In the genomic region with DNA sequence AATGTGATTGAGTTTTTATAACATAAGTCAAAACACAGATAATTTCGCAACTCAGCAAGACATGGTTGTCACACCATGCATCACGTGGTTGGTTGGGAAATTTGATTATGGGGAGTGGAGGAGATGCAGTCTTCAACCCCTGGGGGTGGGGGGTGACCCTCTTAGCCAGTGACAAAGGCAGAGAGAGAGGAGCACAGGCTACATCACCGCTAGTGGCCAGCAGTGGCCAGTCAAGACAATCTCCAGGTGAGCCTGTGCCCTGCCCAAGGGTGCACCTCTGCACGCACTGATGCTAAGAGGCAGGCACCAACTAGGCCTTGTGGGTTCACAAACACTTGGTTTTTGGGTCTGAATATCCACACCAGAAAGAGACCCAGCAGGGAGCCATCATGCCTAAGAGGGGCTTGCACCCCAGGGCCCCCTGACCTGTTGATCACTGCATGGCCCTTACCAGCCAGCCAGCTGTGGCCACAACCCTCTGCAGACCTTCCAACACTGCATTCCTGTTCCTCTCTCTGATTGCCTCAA, we compare ENCODE assay signal across 25 cellular contexts.
"Had no signal": no experiment of that assay in that cellular context is flagged by ENCODE, and none has a peak within 500 bp of the region (broad histone marks: within the 10 kb centered on the region; RNA-seq: fewer than 3 reads in every experiment).

No MANE protein-coding gene starts in this region.

- H3K4me2 ChIP-seq: SK-N-SH had no signal

- H3K9ac ChIP-seq: SK-N-SH had no signal

- H3K9me3 ChIP-seq: adrenal gland, SJCRH30, SK-N-SH had no signal

- H3K4me3 ChIP-seq: adrenal gland, SJCRH30 had no signal

- H3K36me3 ChIP-seq: adrenal gland, SJCRH30, WERI-Rb-1 had no signal

- H3K27me3 ChIP-seq: adrenal gland, SJCRH30 had no signal

- DNase-seq: activated CD4-positive, alpha-beta T cell treated with anti-CD3 and anti-CD28 coated beads for 4 hours; activated CD8-positive, alpha-beta memory T cell treated with anti-CD3 and anti-CD28 coated beads, Interleukin-2, amount 50 U/mL, for 48 hours; activated CD8-positive, alpha-beta T cell treated with anti-CD3 and anti-CD28 coated beads, Interleukin-2, amount 10 ng/mL, durations not matched to agents 7 days and 5 days; activated naive CD4-positive, alpha-beta T cell treated with anti-CD3 and anti-CD28 coated beads, Interleukin-2, amount 50 U/mL, for 16 hours; activated naive CD8-positive, alpha-beta T cell treated with anti-CD3 and anti-CD28 coated beads, Interleukin-2, amount 10 ng/mL, durations not matched to agents 7 days and 5 days; activated T-cell treated with anti-CD3 and anti-CD28 coated beads, Interleukin-2, amount 50 U/mL, for 1 hour; adrenal gland; anterior cingulate cortex; MM.1S; NCI-H1092; NCI-H1417; NCI-H1694; NCI-H2029 treated with DMSO at 0.1 percent for 48 hours; NCI-H345; NCI-H510A; NCI-H526 treated with DMSO at 0.1 percent for 48 hours; NCI-H82; RPMI8226; SJCRH30; SK-N-SH; T-helper 1 cell; WERI-Rb-1 had no signal

- H3K27ac ChIP-seq: adrenal gland, SJCRH30, WERI-Rb-1 had no signal

- ATAC-seq: activated CD4-positive, CD25-positive, alpha-beta regulatory T cell treated with anti-CD3 and anti-CD28 coated beads, Interleukin-2, amount 50 U/mL, for 24 hours; activated CD8-positive, alpha-beta T cell treated with anti-CD3 and anti-CD28 coated beads, Interleukin-2, amount 10 ng/mL, durations not matched to agents 7 days and 5 days; HepG2; Right ventricle myocardium inferior had no signal

- FAIRE-seq: HepG2 had no signal

- H3K4me1 ChIP-seq: adrenal gland, SJCRH30 had no signal
